Comparison of ENCODE assay signal across 11 cellular contexts in genomic region chr18:77140439-77141109, GRCh38. TPM values are rescaled to one million over a fixed set of nuclear protein-coding genes. Genes with fewer than 3 reads are reported as not detected.
DNase-seq lines count a peak whose midpoint lies in the region; ATAC-seq and TF ChIP-seq lines count a peak whose summit lies in the region.
"Had no signal": no experiment of that assay in that cellular context is flagged by ENCODE, and none has a peak within 500 bp of the region (broad histone marks: within the 10 kb centered on the region; RNA-seq: fewer than 3 reads in every experiment).

No MANE protein-coding gene starts in this region.

- TF ChIP-seq CTCF in GM23338 (conservative IDR thresholded peaks at IDR 0.05; ENCODE audit: low read depth in 2 of 2) = no peak
- TF ChIP-seq CTCF in coronary artery (IDR thresholded peaks at IDR 0.05) = no peak
- TF ChIP-seq CTCF in neutrophil (IDR thresholded peaks at IDR 0.05) = no peak
- no peak for TF ChIP-seq CTCF in GM10248 (IDR thresholded peaks at IDR 0.05; ENCODE audit: control extremely low read depth, extremely low read depth, low read depth, missing control alignments)
- TF ChIP-seq CTCF in endothelial cell (IDR thresholded peaks at IDR 0.05; ENCODE audit: unreplicated experiment) = no peak

- H3K27me3 Mint-ChIP-seq in GM23338 (ENCODE audit: insufficient read depth, low read depth, poor library complexity) = peaks cover 16% of the 10 kb centered on the region
- no peaks in the 10 kb centered on the region for H3K27me3 Mint-ChIP-seq in T-helper 17 cell
- peaks cover 11% of the 10 kb centered on the region for H3K27me3 Mint-ChIP-seq in endothelial cell (ENCODE audit: unreplicated experiment)

- H3K9me3 ChIP-seq in T-helper 17 cell (ENCODE audit: control insufficient read depth, low read length, poor library complexity, severe bottlenecking) (no peaks in the 10 kb centered on the region), neutrophil (no peaks in the 10 kb centered on the region)

- no peak overlapping the region for H2AFZ ChIP-seq in GM23338

- H3K9me3 Mint-ChIP-seq in GM23338 (peaks cover 46% of the 10 kb centered on the region), endothelial cell (ENCODE audit: unreplicated experiment) (peaks cover 18% of the 10 kb centered on the region)

- no peak overlapping the region for H3K4me2 ChIP-seq in GM23338

- DNase-seq in GM23338 (ENCODE audit: low spot score) (no peak), T-helper 17 cell (peak in 1 of 3 donors; percentile 16), coronary artery (ENCODE audit: low spot score) (peak; percentile 70), GM10248 (ENCODE audit: extremely low spot score) (no peak), NCI-H1105 treated with DMSO at 0.1 percent for 48 hours (lab: John Stamatoyannopoulos, UW) (no peak), UCSD-AML1 (lab: John Stamatoyannopoulos, UW; ENCODE audit: unreplicated experiment) (no peak), endothelial cell (ENCODE audit: low spot score) (no peak)
- DNase-seq: caudate nucleus, hypothalamus, NCI-H524 had no signal

- no peaks in the 10 kb centered on the region for H3F3A ChIP-seq in GM23338 (replicated peaks; ENCODE audit: low read depth)

- H3K36me3 ChIP-seq in GM23338 (ENCODE audit: insufficient read depth) (no peaks in the 10 kb centered on the region), neutrophil (no peaks in the 10 kb centered on the region)

- no peak overlapping the region for H3K4me3 Mint-ChIP-seq in GM23338
- H3K4me3 Mint-ChIP-seq in T-helper 17 cell = peak overlapping the region; percentile 51
- H3K4me3 Mint-ChIP-seq in endothelial cell (ENCODE audit: unreplicated experiment) = no peak overlapping the region

- POLR2A ChIA-PET in GM10248 (lab: Yijun Ruan, JAX) = no interaction called here

- CTCF ChIA-PET in GM10248 (lab: Yijun Ruan, JAX) = interaction anchor here (0.7 kb wide), 1 partner anchor 71 kb away, joined by 3 read pairs; no protein-coding TSS in a partner anchor

- peaks cover 39% of the 10 kb centered on the region for H3K36me3 Mint-ChIP-seq in GM23338 (ENCODE audit: low read depth)
- H3K36me3 Mint-ChIP-seq in T-helper 17 cell (ENCODE audit: low read depth) = peaks cover 5% of the 10 kb centered on the region
- peaks cover 17% of the 10 kb centered on the region for H3K36me3 Mint-ChIP-seq in endothelial cell (ENCODE audit: low read depth, unreplicated experiment)

- peak; percentile 25; the same call in 1 of the 3 replicates for ATAC-seq in GM23338
- ATAC-seq in T-helper 17 cell = peak; percentile 88

- H3K79me2 ChIP-seq in GM23338 (replicated peaks; ENCODE audit: insufficient read depth) = no peaks in the 10 kb centered on the region

- no peaks in the 10 kb centered on the region for H3K9me2 ChIP-seq in GM23338 (ENCODE audit: insufficient read depth)

- H3K4me1 Mint-ChIP-seq in GM23338 = no peaks in the 10 kb centered on the region; the same call in 2 of the 3 replicates
- peaks cover 28% of the 10 kb centered on the region for H3K4me1 Mint-ChIP-seq in T-helper 17 cell
- no peaks in the 10 kb centered on the region for H3K4me1 Mint-ChIP-seq in endothelial cell (ENCODE audit: unreplicated experiment)

- H3K27ac Mint-ChIP-seq in GM23338 = no peak overlapping the region
- H3K27ac Mint-ChIP-seq in T-helper 17 cell = peak overlapping the region; percentile 93
- no peak overlapping the region for H3K27ac Mint-ChIP-seq in endothelial cell (ENCODE audit: unreplicated experiment)

- H3K27me3 ChIP-seq in GM23338 (ENCODE audit: insufficient read depth) = no peaks in the 10 kb centered on the region
- H3K27me3 ChIP-seq in neutrophil = no peaks in the 10 kb centered on the region

- H4K20me1 ChIP-seq in GM23338 (replicated peaks; ENCODE audit: insufficient read depth) = no peaks in the 10 kb centered on the region

- no peak overlapping the region for H3K4me3 ChIP-seq in GM23338
- no peak overlapping the region for H3K4me3 ChIP-seq in coronary artery
- H3K4me3 ChIP-seq in neutrophil (ENCODE audit: low read depth in 1 of 2, low read length in 1 of 2) = no peak overlapping the region

- H3K4me1 ChIP-seq in GM23338 (ENCODE audit: insufficient read depth) (no peaks in the 10 kb centered on the region), neutrophil (ENCODE audit: control insufficient read depth in 1 of 2, insufficient read depth in 1 of 2, low read depth in 1 of 2, low read length in 1 of 2) (peaks cover 20 to 27% of the 10 kb centered on the region in 2 experiments)

- H3K27ac ChIP-seq in GM23338 (ENCODE audit: low read depth) (no peak overlapping the region), coronary artery (no peak overlapping the region), neutrophil (peak overlapping the region; percentile 50)

TF ChIP-seq in GM23338, 12 proteins besides CTCF, POLR2A, EP300 and RAD21 (continues in another document):
- TF ChIP-seq ZNF331 (CRISPR knock-in tag; IDR thresholded peaks at IDR 0.05; ENCODE audit: low read depth) (no peak), REST (IDR thresholded peaks at IDR 0.05; ENCODE audit: unreplicated experiment) (no peak)

RNA-seq across cellular contexts. Expression of gene MBP, which starts 8.0 kb away (rescaled TPM):
- total RNA-seq in GM23338 (2014; rRNA removed; shearing (Covaris generic)) = 20.7 and 22.9 TPM in 2 replicates
- 14.6 and 18.4 TPM in 2 replicates for polyA plus RNA-seq in GM23338 (2016; fragmentation: Nextera tagmentation; extraction: Ambion mirVana)
- 100 to 1,000 TPM in 1 of 2 donors, 10 to 100 TPM in 1; 97.7 to 127 TPM for total RNA-seq in T-helper 17 cell
- total RNA-seq in endothelial cell (ENCODE audit: unreplicated experiment) = 9.7 TPM
